In genomic region chr10:119546009-119546408, GRCh38 we compare ENCODE assay signal across 1 cellular context.
TF ChIP-seq lines count a peak whose summit lies in the region.

No MANE protein-coding gene starts in this region.

TF ChIP-seq in WTC11, 78 proteins besides CTCF, POLR2A, EP300 and RAD21 (continued from another document):
- TF ChIP-seq ESRRA (CRISPR knock-in tag; IDR thresholded peaks at IDR 0.05; ENCODE audit: borderline replicate concordance): no peak
- TF ChIP-seq, protein P1, sequence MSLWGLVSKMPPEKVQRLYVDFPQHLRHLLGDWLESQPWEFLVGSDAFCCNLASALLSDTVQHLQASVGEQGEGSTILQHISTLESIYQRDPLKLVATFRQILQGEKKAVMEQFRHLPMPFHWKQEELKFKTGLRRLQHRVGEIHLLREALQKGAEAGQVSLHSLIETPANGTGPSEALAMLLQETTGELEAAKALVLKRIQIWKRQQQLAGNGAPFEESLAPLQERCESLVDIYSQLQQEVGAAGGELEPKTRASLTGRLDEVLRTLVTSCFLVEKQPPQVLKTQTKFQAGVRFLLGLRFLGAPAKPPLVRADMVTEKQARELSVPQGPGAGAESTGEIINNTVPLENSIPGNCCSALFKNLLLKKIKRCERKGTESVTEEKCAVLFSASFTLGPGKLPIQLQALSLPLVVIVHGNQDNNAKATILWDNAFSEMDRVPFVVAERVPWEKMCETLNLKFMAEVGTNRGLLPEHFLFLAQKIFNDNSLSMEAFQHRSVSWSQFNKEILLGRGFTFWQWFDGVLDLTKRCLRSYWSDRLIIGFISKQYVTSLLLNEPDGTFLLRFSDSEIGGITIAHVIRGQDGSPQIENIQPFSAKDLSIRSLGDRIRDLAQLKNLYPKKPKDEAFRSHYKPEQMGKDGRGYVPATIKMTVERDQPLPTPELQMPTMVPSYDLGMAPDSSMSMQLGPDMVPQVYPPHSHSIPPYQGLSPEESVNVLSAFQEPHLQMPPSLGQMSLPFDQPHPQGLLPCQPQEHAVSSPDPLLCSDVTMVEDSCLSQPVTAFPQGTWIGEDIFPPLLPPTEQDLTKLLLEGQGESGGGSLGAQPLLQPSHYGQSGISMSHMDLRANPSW (CRISPR knock-in tag; conservative IDR thresholded peaks at IDR 0.05; ENCODE audit: low read depth): no peak
- no peak for TF ChIP-seq CBFB (CRISPR knock-in tag; IDR thresholded peaks at IDR 0.05; ENCODE audit: low read depth)
- TF ChIP-seq, protein P2, sequence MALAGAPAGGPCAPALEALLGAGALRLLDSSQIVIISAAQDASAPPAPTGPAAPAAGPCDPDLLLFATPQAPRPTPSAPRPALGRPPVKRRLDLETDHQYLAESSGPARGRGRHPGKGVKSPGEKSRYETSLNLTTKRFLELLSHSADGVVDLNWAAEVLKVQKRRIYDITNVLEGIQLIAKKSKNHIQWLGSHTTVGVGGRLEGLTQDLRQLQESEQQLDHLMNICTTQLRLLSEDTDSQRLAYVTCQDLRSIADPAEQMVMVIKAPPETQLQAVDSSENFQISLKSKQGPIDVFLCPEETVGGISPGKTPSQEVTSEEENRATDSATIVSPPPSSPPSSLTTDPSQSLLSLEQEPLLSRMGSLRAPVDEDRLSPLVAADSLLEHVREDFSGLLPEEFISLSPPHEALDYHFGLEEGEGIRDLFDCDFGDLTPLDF (CRISPR knock-in tag; IDR thresholded peaks at IDR 0.05): no peak
- no peak for TF ChIP-seq ETV6 (CRISPR knock-in tag; IDR thresholded peaks at IDR 0.05)
- no peak for TF ChIP-seq ZNF512 (CRISPR knock-in tag; IDR thresholded peaks at IDR 0.05; ENCODE audit: borderline replicate concordance)
- no peak for TF ChIP-seq NR3C1 (CRISPR knock-in tag; conservative IDR thresholded peaks at IDR 0.05; ENCODE audit: low read depth)
- TF ChIP-seq, protein P3, sequence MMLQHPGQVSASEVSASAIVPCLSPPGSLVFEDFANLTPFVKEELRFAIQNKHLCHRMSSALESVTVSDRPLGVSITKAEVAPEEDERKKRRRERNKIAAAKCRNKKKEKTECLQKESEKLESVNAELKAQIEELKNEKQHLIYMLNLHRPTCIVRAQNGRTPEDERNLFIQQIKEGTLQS (CRISPR knock-in tag; conservative IDR thresholded peaks at IDR 0.05): no peak
